In the genomic region with DNA sequence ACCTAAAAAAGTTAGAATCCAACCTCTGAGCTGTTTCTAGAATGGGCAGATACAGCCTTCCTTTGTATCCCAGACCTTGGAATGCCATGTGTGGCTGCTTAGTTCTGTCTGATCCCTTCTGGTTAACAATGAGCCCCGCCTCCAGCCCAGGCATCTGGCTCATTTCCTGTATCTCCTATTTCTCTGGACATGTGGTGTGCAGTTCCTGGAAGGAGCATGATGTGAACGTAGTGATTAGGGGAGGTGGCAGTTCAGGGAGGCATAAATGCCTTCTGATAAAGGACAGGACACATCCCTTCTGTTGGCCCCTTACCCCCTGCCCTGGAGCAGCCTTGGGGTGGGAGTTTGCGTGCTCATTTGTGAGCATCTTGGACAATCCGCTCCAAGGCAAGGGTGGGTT, we compare ENCODE assay signal across 9 cellular contexts.
A peak's percentile ranks its signal among the peaks of the same experiment; 100 is the strongest.
DNase-seq lines count a peak whose midpoint lies in the region; ATAC-seq lines count a peak whose summit lies in the region.
"Had no signal": no experiment of that assay in that cellular context is flagged by ENCODE, and none has a peak within 500 bp of the region (broad histone marks: within the 10 kb centered on the region; RNA-seq: fewer than 3 reads in every experiment).

No MANE protein-coding gene starts in this region.

- peaks cover 13% of the 10 kb centered on the region for H3K4me1 ChIP-seq in mesodermal cell (ENCODE audit: control insufficient read depth, insufficient read depth, low read length, poor library complexity, severe bottlenecking)
- H3K4me1 ChIP-seq: spleen had no signal

- H3K4me3 ChIP-seq in mesodermal cell (ENCODE audit: extremely low read depth, insufficient read depth, low read length, poor library complexity, severe bottlenecking), result no peak overlapping the region
- H3K4me3 ChIP-seq: spleen had no signal

- ATAC-seq in HG02973 (IDR thresholded peaks at IDR 0.05; ENCODE audit: unreplicated experiment) (no peak), GM21576 (IDR thresholded peaks at IDR 0.05; ENCODE audit: unreplicated experiment) (no peak)

- peak; percentile 64 for DNase-seq in COLO829 (ENCODE audit: low spot score)
- peak; percentile 80 for DNase-seq in LHCN-M2 (ENCODE audit: low read depth)
- peak; percentile 79 for DNase-seq in astrocyte of the hippocampus (ENCODE audit: low read depth, low spot score)
- no peak for DNase-seq in GOT3 (lab: John Stamatoyannopoulos, UW)
- DNase-seq in NCI-H1417 treated with DMSO at 0.1 percent for 48 hours (lab: John Stamatoyannopoulos, UW), result no peak
- DNase-seq: spleen had no signal

- WGBS in mesodermal cell (ENCODE audit: insufficient coverage in 2 of 2), 2 experiments, result 90 to 100% methylated on average over 3 of the region's 4 CpGs

- H3K27ac ChIP-seq in mesodermal cell (ENCODE audit: low read depth, low read length, severe bottlenecking), result peak overlapping the region; percentile 53
- H3K27ac ChIP-seq: spleen had no signal

- H3K9me3 ChIP-seq in mesodermal cell (ENCODE audit: control insufficient read depth, low read length), result no peaks in the 10 kb centered on the region
- H3K9me3 ChIP-seq: spleen had no signal

- no peaks in the 10 kb centered on the region for H3K36me3 ChIP-seq in mesodermal cell (ENCODE audit: control insufficient read depth, insufficient read depth, low read length)
- H3K36me3 ChIP-seq: spleen had no signal

Comparison
In these comparisons a context has a peak if more than half of its experiments do, and no peak if none do; other contexts are left out.
1. DNase-seq: peak in COLO829 (single experiment), LHCN-M2 (single experiment) and astrocyte of the hippocampus (single experiment); none in GOT3 (single experiment) and NCI-H1417 treated with DMSO at 0.1 percent for 48 hours (single experiment).